In the genomic region with DNA sequence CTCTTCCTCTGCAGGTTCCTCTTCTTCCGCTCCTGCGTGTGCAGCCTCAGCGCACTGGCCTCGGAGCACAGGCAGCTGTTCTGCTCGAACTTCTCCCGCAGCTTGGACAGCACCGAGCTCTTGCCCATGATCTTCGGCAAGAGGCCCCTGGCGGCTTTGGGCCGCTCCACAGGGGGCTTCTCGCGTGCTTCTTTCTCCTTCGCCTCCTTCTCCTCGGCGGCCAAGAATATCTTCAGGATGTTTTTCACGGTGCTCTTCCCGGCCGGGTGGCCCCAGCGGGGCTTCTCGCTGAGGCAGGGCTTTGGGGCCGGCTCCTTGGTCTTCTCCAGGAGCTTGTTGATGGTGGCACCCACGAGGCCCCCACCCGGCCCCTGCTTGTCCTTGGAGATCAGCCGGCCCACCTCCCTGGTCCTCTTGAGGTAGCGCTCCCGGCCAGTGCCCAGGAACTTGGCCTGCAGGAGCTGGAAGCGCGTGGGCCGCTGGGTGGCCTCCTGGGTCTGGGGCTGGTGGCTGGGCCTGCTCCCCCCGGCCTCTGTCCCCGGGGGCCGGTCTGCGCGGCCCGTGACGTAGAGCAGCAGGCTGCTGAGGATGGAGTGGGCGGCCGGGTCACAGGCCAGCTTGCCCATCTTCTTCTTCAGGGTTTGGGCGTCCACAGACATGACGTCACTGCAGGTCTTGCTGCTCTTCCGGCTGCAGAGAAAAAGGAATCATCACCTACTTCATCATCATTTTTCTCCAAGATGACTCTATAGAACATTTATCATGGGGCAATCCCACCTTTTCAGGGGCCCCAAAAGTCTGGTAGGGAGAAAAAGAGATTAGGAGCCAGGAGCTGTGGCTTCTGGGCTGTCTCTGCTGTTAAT, we compare ENCODE assay signal across 22 cellular contexts. TPM values are rescaled to one million over a fixed set of nuclear protein-coding genes. Genes with fewer than 3 reads are reported as not detected.
DNase-seq lines count a peak whose midpoint lies in the region; ATAC-seq and TF ChIP-seq lines count a peak whose summit lies in the region.
"Had no signal": no experiment of that assay in that cellular context is flagged by ENCODE, and none has a peak within 500 bp of the region (broad histone marks: within the 10 kb centered on the region; RNA-seq: fewer than 3 reads in every experiment).

No MANE protein-coding gene starts in this region.

- H3K27me3 ChIP-seq in heart right ventricle, result peaks cover 0 to 12% (median 0%) of the 10 kb centered on the region in 7 donors
- H3K27me3 ChIP-seq in uterus, result no peaks in the 10 kb centered on the region
- H3K27me3 ChIP-seq: ovary had no signal

- DNase-seq in cardiac septum (ENCODE audit: low spot score) (peak; percentile 71), left cardiac atrium (no peak), heart right ventricle (no peak), posterior vena cava (ENCODE audit: low spot score) (peak; percentile 76), uterus (no peak), GM20000 (ENCODE audit: low spot score) (no peak), NCI-H510A treated with DMSO at 0.1 percent for 48 hours (lab: John Stamatoyannopoulos, UW) (no peak), AML-193 (lab: John Stamatoyannopoulos, UW) (no peak)
- DNase-seq: activated CD4-positive, alpha-beta memory T cell treated with anti-CD3 and anti-CD28 coated beads, Interleukin-2, amount 10 ng/mL, durations not matched to agents 7 days and 5 days; activated naive CD4-positive, alpha-beta T cell treated with anti-CD3 and anti-CD28 coated beads, Interleukin-2, amount 50 U/mL, for 16 hours; CD4-positive, alpha-beta memory T cell; DND-41; effector memory CD4-positive, alpha-beta T cell; esophagus squamous epithelium; NCI-H1105; NCI-H524; SIG-M5; small intestine; stimulated activated CD4-positive, alpha-beta T cell treated with anti-CD3 and anti-CD28 coated beads, Interleukin-4, amount 100 ng/mL, for 24 hours had no signal

- H3K9me3 ChIP-seq in heart right ventricle, result no peaks in the 10 kb centered on the region
- H3K9me3 ChIP-seq in uterus, result no peaks in the 10 kb centered on the region
- H3K9me3 ChIP-seq: esophagus squamous epithelium, ovary had no signal

- TF ChIP-seq CTCF in heart right ventricle (IDR thresholded peaks at IDR 0.05) (no peak), uterus (IDR thresholded peaks at IDR 0.05) (no peak), GM20000 (IDR thresholded peaks at IDR 0.05; ENCODE audit: extremely low read depth, missing control alignments) (no peak)

- no peak for TF ChIP-seq POLR2A in uterus (IDR thresholded peaks at IDR 0.05)

- ATAC-seq in left cardiac atrium (no peak), heart right ventricle (no peak)

- H3K27ac ChIP-seq in heart right ventricle, result peak overlapping the region; percentile 40 to 79 (median 60)
- no peak overlapping the region for H3K27ac ChIP-seq in uterus
- H3K27ac ChIP-seq: esophagus squamous epithelium, ovary had no signal

- H3K36me3 ChIP-seq in heart right ventricle (peaks cover 0 to 6% (median 0%) of the 10 kb centered on the region in 9 donors), uterus (no peaks in the 10 kb centered on the region)
- H3K36me3 ChIP-seq: esophagus squamous epithelium, ovary had no signal

- 67 to 71% methylated on average over 41 of the region's 41 CpGs for WGBS in heart right ventricle, 2 donors

- H3K4me1 ChIP-seq in heart right ventricle (peaks cover 2 to 74% (median 33%) of the 10 kb centered on the region in 9 donors), uterus (no peaks in the 10 kb centered on the region)

- no peak overlapping the region for H3K4me3 ChIP-seq in heart right ventricle
- H3K4me3 ChIP-seq in uterus, result no peak overlapping the region
- H3K4me3 ChIP-seq: esophagus squamous epithelium, ovary had no signal

- intact Hi-C loops in cardiac septum (cut with DNase I) (no loop called here), left cardiac atrium (cut with DNase I) (no loop called here), heart right ventricle (cut with DNase I) (no loop called here), posterior vena cava (cut with DNase I) (no loop called here), uterus (cut with DNase I; ENCODE audit: low total_unique reads) (no loop called here)

RNA-seq across cellular contexts. Expression of a gene that starts 43.8 kb away (rescaled TPM):
- total RNA-seq in cardiac septum, result 0.70 TPM
- 1 to 10 TPM; 1.5 to 1.8 TPM for total RNA-seq in left cardiac atrium
- 1 to 10 TPM in 3 of 10 donors, under 1 TPM in 7; 0.30 to 1.8 (median 0.78) TPM for total RNA-seq in heart right ventricle
- 1 to 10 TPM; 1.9 to 3.2 TPM for polyA plus RNA-seq in heart right ventricle
- 1 to 10 TPM; 3.8 to 4.9 TPM for total RNA-seq in posterior vena cava
- total RNA-seq in uterus, result 10 to 100 TPM in 2 of 4 donors, 1 to 10 TPM in 2; 3.2 to 17.9 (median 7.5) TPM
- total RNA-seq: glomerular endothelial cell; T-helper 1 cell treated with Interleukin-12 subunit alpha and Interleukin-12 subunit beta and Interleukin-4 antibody, amounts not matched to agents 30 ng/mL and 1 ng/mL, for 36 hours had no signal

RNA-seq across cellular contexts. Expression of a gene that starts 45.5 kb away (rescaled TPM):
- 480 TPM for total RNA-seq in cardiac septum
- 100 to 1,000 TPM; 241 to 245 TPM for total RNA-seq in left cardiac atrium
- total RNA-seq in heart right ventricle, result 100 to 1,000 TPM; 381 to 939 (median 762) TPM
- polyA plus RNA-seq in heart right ventricle, result 100 to 1,000 TPM; 163 to 192 TPM
- total RNA-seq in posterior vena cava, result 1 to 10 TPM; 1.2 to 1.6 TPM
- 1 to 10 TPM in 2 of 4 donors, not detected in 2; 1.6 to 3.3 TPM for total RNA-seq in uterus

Comparison
In these comparisons a context has a peak if more than half of its experiments do, and no peak if none do; other contexts are left out.
1. DNase-seq: peak in cardiac septum (single experiment) and posterior vena cava (single experiment); none in left cardiac atrium (single experiment), heart right ventricle (0 of 2), uterus (0 of 2), GM20000 (single experiment), NCI-H510A treated with DMSO at 0.1 percent for 48 hours (single experiment) and AML-193 (0 of 2).
2. H3K27ac ChIP-seq: peak in heart right ventricle (10 of 10); none in uterus (0 of 2).
3. RNA of a gene that starts 45.5 kb away (total RNA-seq): 381 to 939 TPM in heart right ventricle, 480 TPM in cardiac septum (single experiment) and 241 to 245 TPM in left cardiac atrium; 1.2 to 1.6 TPM in posterior vena cava and 1.6 to 3.3 TPM in uterus; every median in the first group is over 10 times any median in the second.